ENCODE assay signal across 11 cellular contexts in the genomic region with DNA sequence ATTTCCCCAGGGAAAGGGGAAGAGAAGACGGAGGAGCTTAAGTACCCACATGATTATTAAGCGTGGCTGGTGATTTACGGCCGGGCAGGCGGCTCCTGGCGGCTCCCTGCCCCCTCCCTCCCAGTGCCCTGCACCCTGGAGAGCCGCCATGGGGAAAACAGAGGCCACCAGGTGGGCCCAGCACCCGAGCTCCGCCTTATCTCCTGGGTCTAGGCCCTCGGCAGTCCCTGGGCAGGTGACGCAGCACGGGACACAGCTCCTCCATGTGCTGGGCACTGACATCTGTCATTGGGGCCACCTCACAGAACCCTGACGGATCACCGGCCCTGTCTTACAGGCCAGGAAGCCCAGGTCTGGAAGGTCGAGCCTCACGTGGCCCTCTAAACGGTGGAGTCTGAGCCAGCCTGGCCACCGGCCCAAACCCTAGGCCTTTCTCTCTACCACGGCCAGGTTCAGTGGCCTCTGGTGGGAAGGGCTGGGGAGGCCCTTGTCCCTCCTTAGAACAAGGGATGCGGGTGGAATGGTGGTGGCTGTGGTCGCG.
DNase-seq lines count a peak whose midpoint lies in the region; ATAC-seq, FAIRE-seq and TF ChIP-seq lines count a peak whose summit lies in the region.
"Had no signal": no experiment of that assay in that cellular context is flagged by ENCODE, and none has a peak within 500 bp of the region (broad histone marks: within the 10 kb centered on the region; RNA-seq: fewer than 3 reads in every experiment).

No MANE protein-coding gene starts in this region.

- DNase-seq in LHCN-M2 (ENCODE audit: low read depth) (peak; percentile 60), brain microvascular endothelial cell (no peak), keratinocyte (ENCODE audit: low read depth, low spot score) (no peak), spleen (peak; percentile 76), NCI-H187 treated with DMSO at 0.1 percent for 48 hours (lab: John Stamatoyannopoulos, UW) (no peak), C1 segment of cervical spinal cord (lab: John Stamatoyannopoulos, UW) (no peak)
- no peak for DNase-seq in effector memory CD8-positive, alpha-beta T cell
- no peak for DNase-seq in stimulated activated CD8-positive, alpha-beta memory T cell treated with anti-CD3 and anti-CD28 coated beads, Interleukin-4, amount 100 ng/mL, for 48 hours
- DNase-seq: activated CD8-positive, alpha-beta memory T cell treated with anti-CD3 and anti-CD28 coated beads for 24 hours; DMS79 treated with DMSO at 0.1 percent for 48 hours; immature natural killer cell had no signal

- no peak overlapping the region for H2AFZ ChIP-seq in keratinocyte (ENCODE audit: control insufficient read depth, low read length)

- FAIRE-seq in keratinocyte (lab: Jason Lieb, UNC), result no peak

- H3K36me3 ChIP-seq in brain microvascular endothelial cell (replicated peaks) (peaks cover 48% of the 10 kb centered on the region), keratinocyte (ENCODE audit: control insufficient read depth in 2 of 2, extremely low read depth in 1 of 2, insufficient read depth in 2 of 2, low read length in 2 of 2) (peaks cover 17 to 81% of the 10 kb centered on the region in 2 experiments), spleen (peaks cover 0 to 93% (median 33%) of the 10 kb centered on the region in 6 donors)

- H3K9ac ChIP-seq in keratinocyte (ENCODE audit: control insufficient read depth, extremely low read depth, insufficient read depth, low read length), result peak overlapping the region; percentile 99

- peak overlapping the region; percentile 81 for H3K4me2 ChIP-seq in keratinocyte (ENCODE audit: control insufficient read depth, extremely low read depth, insufficient read depth, low read depth, low read length)

- H3K36me3 Mint-ChIP-seq in effector memory CD8-positive, alpha-beta T cell (ENCODE audit: insufficient read depth), result peaks cover 3% of the 10 kb centered on the region

- no peak for TF ChIP-seq POLR2A in spleen (IDR thresholded peaks at IDR 0.05)

- H3K4me1 ChIP-seq in keratinocyte (ENCODE audit: control insufficient read depth, extremely low read depth, insufficient read depth, low read length) (peaks cover 69% of the 10 kb centered on the region), spleen (peaks cover 45 to 100% (median 94%) of the 10 kb centered on the region in 6 donors)

- WGBS in spleen, 5 donors, result 50 to 78% (median 70%) methylated on average over 12 to 22 of the region's 22 CpGs

- H3K9me1 ChIP-seq in keratinocyte (ENCODE audit: control insufficient read depth, extremely low read depth, insufficient read depth, low read length), result peaks cover 4% of the 10 kb centered on the region

- H3K9me3 Mint-ChIP-seq in effector memory CD8-positive, alpha-beta T cell, result no peaks in the 10 kb centered on the region
- H3K9me3 Mint-ChIP-seq: immature natural killer cell had no signal

- ATAC-seq in effector memory CD8-positive, alpha-beta T cell (replicated peaks), result no peak

- peak overlapping the region in 1 of 2 donors; percentile 35 for H3K27ac Mint-ChIP-seq in effector memory CD8-positive, alpha-beta T cell
- H3K27ac Mint-ChIP-seq: immature natural killer cell had no signal

- peaks cover 62% of the 10 kb centered on the region for H4K20me1 ChIP-seq in keratinocyte (ENCODE audit: control insufficient read depth, extremely low read depth, insufficient read depth, low read length)

- in situ Hi-C loops in brain microvascular endothelial cell (cut with HindIII; ENCODE audit: low pct_ligation_motif_present, low sequenced_read_pairs), result no loop called here

- H3K4me3 Mint-ChIP-seq in effector memory CD8-positive, alpha-beta T cell, result no peak overlapping the region
- H3K4me3 Mint-ChIP-seq: immature natural killer cell had no signal

- H3K27ac ChIP-seq in brain microvascular endothelial cell (peak overlapping the region; percentile 47), keratinocyte (ENCODE audit: control insufficient read depth, insufficient read depth, low read length) (peak overlapping the region; percentile 80), spleen (peak overlapping the region; percentile 75 to 98 (median 92))

- peaks cover 100% of the 10 kb centered on the region for H3K79me2 ChIP-seq in keratinocyte (ENCODE audit: control insufficient read depth, insufficient read depth, low read length)

- H3K4me3 ChIP-seq in brain microvascular endothelial cell (ENCODE audit: low read depth, low read length) (no peak overlapping the region), keratinocyte (ENCODE audit: control insufficient read depth in 2 of 3, extremely low read depth in 1 of 3, insufficient read depth in 2 of 3, low read depth in 1 of 3, low read length in 3 of 3) (peak overlapping the region in 2 of 3 experiments; percentile 95 to 96), spleen (no peak overlapping the region)

- H3K9me3 ChIP-seq in keratinocyte (ENCODE audit: control insufficient read depth, low read depth, low read length) (no peaks in the 10 kb centered on the region), spleen (no peaks in the 10 kb centered on the region)

- intact Hi-C loops in spleen (cut with DNase I; ENCODE audit: low total_unique reads), result no loop called here

- no peaks in the 10 kb centered on the region for H3K27me3 ChIP-seq in brain microvascular endothelial cell (replicated peaks)
- H3K27me3 ChIP-seq in keratinocyte (ENCODE audit: control insufficient read depth, extremely low read depth, insufficient read depth, low read length), result no peaks in the 10 kb centered on the region
- H3K27me3 ChIP-seq in spleen (replicated peaks in 1 of 7), result no peaks in the 10 kb centered on the region

- TF ChIP-seq CTCF in brain microvascular endothelial cell (IDR thresholded peaks at IDR 0.05; ENCODE audit: low read depth, low read length, missing control alignments) (no peak), keratinocyte (optimal IDR thresholded peaks at IDR 0.05 in 1 of 3, IDR thresholded peaks at IDR 0.05 in 1 of 3, conservative IDR thresholded peaks at IDR 0.05 in 1 of 3; ENCODE audit: extremely low read depth in 1 of 3, insufficient read depth in 2 of 3, low read length in 3 of 3) (no peak), spleen (IDR thresholded peaks at IDR 0.05 in 8 of 11, conservative IDR thresholded peaks at IDR 0.05 in 3 of 11) (no peak)

- dilution Hi-C loops in keratinocyte (cut with MboI; ENCODE audit: extremely low pct_ligation_motif_present, low sequenced_read_pairs), result no loop called here

- H3K4me1 Mint-ChIP-seq in effector memory CD8-positive, alpha-beta T cell (ENCODE audit: low read depth in 2 of 2), result peaks cover 0 to 11% of the 10 kb centered on the region in 2 donors
- H3K4me1 Mint-ChIP-seq: immature natural killer cell had no signal

- no peaks in the 10 kb centered on the region for H3K27me3 Mint-ChIP-seq in effector memory CD8-positive, alpha-beta T cell

Comparison
In these comparisons a context has a peak if more than half of its experiments do, and no peak if none do; other contexts are left out.
1. DNase-seq: peak in LHCN-M2 (single experiment) and spleen (single experiment); none in brain microvascular endothelial cell (single experiment), keratinocyte (single experiment), NCI-H187 treated with DMSO at 0.1 percent for 48 hours (single experiment), effector memory CD8-positive, alpha-beta T cell (0 of 3), C1 segment of cervical spinal cord (0 of 14) and stimulated activated CD8-positive, alpha-beta memory T cell treated with anti-CD3 and anti-CD28 coated beads, Interleukin-4, amount 100 ng/mL, for 48 hours (single experiment).
2. H3K4me3 ChIP-seq: peak in keratinocyte (2 of 3); none in brain microvascular endothelial cell (single experiment) and spleen (0 of 8).
3. Peak in every context shown above with its lines, with median percentiles within 50 percentile points of each other: H3K27ac ChIP-seq.